Comparison of ENCODE assay signal across 12 cellular contexts in genomic region chr12:80053048-80053790, GRCh38. TPM values are rescaled to one million over a fixed set of nuclear protein-coding genes. Genes with fewer than 3 reads are reported as not detected.
DNase-seq lines count a peak whose midpoint lies in the region; ATAC-seq and TF ChIP-seq lines count a peak whose summit lies in the region.
"Had no signal": no experiment of that assay in that cellular context is flagged by ENCODE, and none has a peak within 500 bp of the region (broad histone marks: within the 10 kb centered on the region; RNA-seq: fewer than 3 reads in every experiment).

No MANE protein-coding gene starts in this region.

- no peak for ATAC-seq in activated CD8-positive, alpha-beta T cell treated with anti-CD3 and anti-CD28 coated beads for 36 hours
- no peak for ATAC-seq in HG03460 (IDR thresholded peaks at IDR 0.05; ENCODE audit: unreplicated experiment)
- ATAC-seq: activated naive CD8-positive, alpha-beta T cell treated with anti-CD3 and anti-CD28 coated beads, Interleukin-2, amount 50 U/mL, for 24 hours; stimulated activated naive CD8-positive, alpha-beta T cell treated with anti-CD3 and anti-CD28 coated beads, Interleukin-15, amount 100 ng/mL, for 72 hours had no signal

- CTCF ChIA-PET in AG04449 (lab: Yijun Ruan, JAX), result interaction anchor here (1.0 to 1.7 kb wide), 2 partner anchors 8 to 9 kb away, joined by 4 to 5 read pairs; no protein-coding TSS in a partner anchor
- CTCF ChIA-PET in activated CD8-positive, alpha-beta T cell treated with anti-CD3 and anti-CD28 coated beads for 36 hours (lab: Charles Lee), result no interaction called here

- H3K4me3 Mint-ChIP-seq in activated CD8-positive, alpha-beta T cell treated with anti-CD3 and anti-CD28 coated beads for 36 hours, result no peak overlapping the region
- H3K4me3 Mint-ChIP-seq: activated naive CD8-positive, alpha-beta T cell treated with anti-CD3 and anti-CD28 coated beads, Interleukin-2, amount 50 U/mL, for 24 hours; stimulated activated naive CD8-positive, alpha-beta T cell treated with anti-CD3 and anti-CD28 coated beads, Interleukin-15, amount 100 ng/mL, for 72 hours had no signal

- H3K4me1 Mint-ChIP-seq in activated CD8-positive, alpha-beta T cell treated with anti-CD3 and anti-CD28 coated beads for 36 hours (ENCODE audit: low read depth), result no peaks in the 10 kb centered on the region
- H3K4me1 Mint-ChIP-seq: activated naive CD8-positive, alpha-beta T cell treated with anti-CD3 and anti-CD28 coated beads, Interleukin-2, amount 50 U/mL, for 24 hours; stimulated activated naive CD8-positive, alpha-beta T cell treated with anti-CD3 and anti-CD28 coated beads, Interleukin-15, amount 100 ng/mL, for 72 hours had no signal

- DNase-seq in AG04449 (ENCODE audit: low read depth, low spot score) (peak; percentile 67), RKO (ENCODE audit: low spot score) (peak; percentile 11), fibroblast of pulmonary artery (ENCODE audit: low read depth) (peak; percentile 84), non-pigmented ciliary epithelial cell (ENCODE audit: low read depth) (peak; percentile 66), GM20000 (ENCODE audit: low spot score) (no peak), NCI-H1092 treated with DMSO at 0.1 percent for 48 hours (lab: John Stamatoyannopoulos, UW) (no peak)
- no peak for DNase-seq in activated CD8-positive, alpha-beta T cell treated with anti-CD3 and anti-CD28 coated beads for 36 hours
- DNase-seq: activated naive CD8-positive, alpha-beta T cell treated with anti-CD3 and anti-CD28 coated beads, Interleukin-2, amount 50 U/mL, for 24 hours; AML-193; stimulated activated naive CD8-positive, alpha-beta T cell treated with anti-CD3 and anti-CD28 coated beads, Interleukin-15, amount 100 ng/mL, for 72 hours; WERI-Rb-1 had no signal

- H3K36me3 Mint-ChIP-seq in activated CD8-positive, alpha-beta T cell treated with anti-CD3 and anti-CD28 coated beads for 36 hours (ENCODE audit: low read depth), result no peaks in the 10 kb centered on the region

- TF ChIP-seq CTCF in AG04449 (IDR thresholded peaks at IDR 0.05; ENCODE audit: insufficient read depth, low read length, missing control alignments) (no peak), fibroblast of pulmonary artery (IDR thresholded peaks at IDR 0.05; ENCODE audit: low read length, missing control alignments) (no peak), GM20000 (IDR thresholded peaks at IDR 0.05; ENCODE audit: extremely low read depth, missing control alignments) (no peak)
- no peak for TF ChIP-seq CTCF in activated CD8-positive, alpha-beta T cell treated with anti-CD3 and anti-CD28 coated beads for 36 hours (IDR thresholded peaks at IDR 0.05)

- no peak overlapping the region for H3K4me3 ChIP-seq in AG04449 (ENCODE audit: low read depth, low read length)
- no peak overlapping the region for H3K4me3 ChIP-seq in fibroblast of pulmonary artery (replicated peaks; ENCODE audit: low read depth, low read length)

- no peak overlapping the region for H3K27ac Mint-ChIP-seq in activated CD8-positive, alpha-beta T cell treated with anti-CD3 and anti-CD28 coated beads for 36 hours
- H3K27ac Mint-ChIP-seq: activated naive CD8-positive, alpha-beta T cell treated with anti-CD3 and anti-CD28 coated beads, Interleukin-2, amount 50 U/mL, for 24 hours; stimulated activated naive CD8-positive, alpha-beta T cell treated with anti-CD3 and anti-CD28 coated beads, Interleukin-15, amount 100 ng/mL, for 72 hours had no signal

- intact Hi-C loops in activated CD8-positive, alpha-beta T cell treated with anti-CD3 and anti-CD28 coated beads for 36 hours (cut with micrococcal nuclease), result no loop called here

- H3K27me3 Mint-ChIP-seq in activated CD8-positive, alpha-beta T cell treated with anti-CD3 and anti-CD28 coated beads for 36 hours, result peaks cover 7% of the 10 kb centered on the region
- H3K27me3 Mint-ChIP-seq: stimulated activated naive CD8-positive, alpha-beta T cell treated with anti-CD3 and anti-CD28 coated beads, Interleukin-15, amount 100 ng/mL, for 72 hours had no signal

- POLR2A ChIA-PET in AG04449 (lab: Yijun Ruan, JAX), result no interaction called here
- POLR2A ChIA-PET in activated CD8-positive, alpha-beta T cell treated with anti-CD3 and anti-CD28 coated beads for 36 hours (lab: Charles Lee), result no interaction called here

- H3K9me3 Mint-ChIP-seq in activated CD8-positive, alpha-beta T cell treated with anti-CD3 and anti-CD28 coated beads for 36 hours, result no peaks in the 10 kb centered on the region
- H3K9me3 Mint-ChIP-seq: activated naive CD8-positive, alpha-beta T cell treated with anti-CD3 and anti-CD28 coated beads, Interleukin-2, amount 50 U/mL, for 24 hours; stimulated activated naive CD8-positive, alpha-beta T cell treated with anti-CD3 and anti-CD28 coated beads, Interleukin-15, amount 100 ng/mL, for 72 hours had no signal

RNA-seq across cellular contexts. Expression of gene OTOGL, which starts 46.1 kb away (rescaled TPM):
- not detected for total RNA-seq in activated CD8-positive, alpha-beta T cell treated with anti-CD3 and anti-CD28 coated beads for 36 hours

Comparison
In these comparisons a context has a peak if more than half of its experiments do, and no peak if none do; other contexts are left out.
1. DNase-seq: peak in AG04449 (single experiment), RKO (single experiment), fibroblast of pulmonary artery (single experiment) and non-pigmented ciliary epithelial cell (single experiment); none in GM20000 (single experiment), NCI-H1092 treated with DMSO at 0.1 percent for 48 hours (single experiment) and activated CD8-positive, alpha-beta T cell treated with anti-CD3 and anti-CD28 coated beads for 36 hours (single experiment).